Comparison of ENCODE assay signal across 18 cellular contexts in genomic region chr4:100063355-100063754, GRCh38.
DNase-seq lines count a peak whose midpoint lies in the region; ATAC-seq and TF ChIP-seq lines count a peak whose summit lies in the region.
"Had no signal": no experiment of that assay in that cellular context is flagged by ENCODE, and none has a peak within 500 bp of the region (broad histone marks: within the 10 kb centered on the region; RNA-seq: fewer than 3 reads in every experiment).

No MANE protein-coding gene starts in this region.

- peak; percentile 25; the same call in 1 of the 2 replicates for TF ChIP-seq CTCF in LNCAP (IDR thresholded peaks at IDR 0.05)

- intact Hi-C loops in cardiac septum (cut with DNase I), result no loop called here

- H3K36me3 Mint-ChIP-seq in T-helper 17 cell (ENCODE audit: low read depth), result no peaks in the 10 kb centered on the region

- no peaks in the 10 kb centered on the region for H3K9me3 ChIP-seq in T-helper 17 cell (ENCODE audit: control insufficient read depth, low read length, poor library complexity, severe bottlenecking)
- H3K9me3 ChIP-seq: neutrophil had no signal

- DNase-seq in DMS 273 (lab: John Stamatoyannopoulos, UW; ENCODE audit: unreplicated experiment), result peak; percentile 17
- DNase-seq in DMS 273 treated with DMSO at 0.1 percent for 48 hours (lab: John Stamatoyannopoulos, UW), result no peak
- DNase-seq in T-helper 17 cell, result no peak
- DNase-seq in kidney tubule cell (ENCODE audit: low spot score), result peak; percentile 20
- no peak for DNase-seq in cardiac septum (ENCODE audit: low spot score)
- no peak for DNase-seq in AML-193 (lab: John Stamatoyannopoulos, UW)
- DNase-seq: amniotic stem cell; cerebellar nuclear complex; KBM-7; NCI-H82; retina; stimulated activated naive CD8-positive, alpha-beta T cell treated with anti-CD3 and anti-CD28 coated beads, Interleukin-15, amount 100 ng/mL, for 72 hours had no signal

- H3K4me3 Mint-ChIP-seq in T-helper 17 cell, result no peak overlapping the region
- H3K4me3 Mint-ChIP-seq: stimulated activated naive CD8-positive, alpha-beta T cell treated with anti-CD3 and anti-CD28 coated beads, Interleukin-15, amount 100 ng/mL, for 72 hours; T-helper 1 cell treated with Interleukin-12 subunit alpha and Interleukin-12 subunit beta and Interleukin-4 antibody, amounts not matched to agents 30 μg/mL and 1 μg/mL, for 36 hours had no signal

- peaks cover 55% of the 10 kb centered on the region for H3K27me3 Mint-ChIP-seq in T-helper 17 cell

- peak overlapping the region; percentile 71 for H3K27ac Mint-ChIP-seq in T-helper 17 cell
- H3K27ac Mint-ChIP-seq: stimulated activated naive CD8-positive, alpha-beta T cell treated with anti-CD3 and anti-CD28 coated beads, Interleukin-15, amount 100 ng/mL, for 72 hours; T-helper 1 cell treated with Interleukin-12 subunit alpha and Interleukin-12 subunit beta and Interleukin-4 antibody, amounts not matched to agents 30 μg/mL and 1 μg/mL, for 36 hours had no signal

- ATAC-seq in T-helper 17 cell (no peak), HG02610 (IDR thresholded peaks at IDR 0.05; ENCODE audit: unreplicated experiment) (no peak)
- ATAC-seq: activated CD4-positive, CD25-positive, alpha-beta regulatory T cell treated with anti-CD3 and anti-CD28 coated beads, Interleukin-2, amount 50 U/mL, for 24 hours; left lobe of liver; stimulated activated naive CD8-positive, alpha-beta T cell treated with anti-CD3 and anti-CD28 coated beads, Interleukin-15, amount 100 ng/mL, for 72 hours had no signal

- H3K4me1 Mint-ChIP-seq in T-helper 17 cell, result peaks cover 3% of the 10 kb centered on the region
- H3K4me1 Mint-ChIP-seq: stimulated activated naive CD8-positive, alpha-beta T cell treated with anti-CD3 and anti-CD28 coated beads, Interleukin-15, amount 100 ng/mL, for 72 hours had no signal

Comparison
In these comparisons a context has a peak if more than half of its experiments do, and no peak if none do; other contexts are left out.
1. DNase-seq: peak in DMS 273 (single experiment) and kidney tubule cell (single experiment); none in DMS 273 treated with DMSO at 0.1 percent for 48 hours (single experiment), T-helper 17 cell (0 of 3), cardiac septum (single experiment) and AML-193 (0 of 2).